ENCODE assay signal across 1 cellular context in genomic region chr17:39679521-39680192, GRCh38.
TF ChIP-seq lines count a peak whose summit lies in the region.

No MANE protein-coding gene starts in this region.

TF ChIP-seq in IMR-90, 13 proteins besides CTCF, POLR2A, EP300 and RAD21:
- TF ChIP-seq RCOR1 (IDR thresholded peaks at IDR 0.05; ENCODE audit: insufficient replicate concordance, low read length), result no peak
- TF ChIP-seq SMC3 (IDR thresholded peaks at IDR 0.05; ENCODE audit: low read depth, low read length), result no peak
- no peak for TF ChIP-seq ELK1 (IDR thresholded peaks at IDR 0.05; ENCODE audit: borderline replicate concordance, low read depth, low read length)
- TF ChIP-seq MXI1 (IDR thresholded peaks at IDR 0.05; ENCODE audit: borderline replicate concordance, low read depth, low read length), result no peak
- no peak for TF ChIP-seq CEBPB (IDR thresholded peaks at IDR 0.05; ENCODE audit: low read depth, low read length)
- no peak for TF ChIP-seq MAFK (IDR thresholded peaks at IDR 0.05; ENCODE audit: low read depth, low read length)
- TF ChIP-seq MAZ (IDR thresholded peaks at IDR 0.05; ENCODE audit: borderline replicate concordance, low read depth, low read length), result no peak
- no peak for TF ChIP-seq CHD1 (IDR thresholded peaks at IDR 0.05; ENCODE audit: low read depth, low read length)
- no peak for TF ChIP-seq RFX5 (IDR thresholded peaks at IDR 0.05; ENCODE audit: low read depth, low read length)
- TF ChIP-seq NFE2L2 (IDR thresholded peaks at IDR 0.05; ENCODE audit: low read depth, low read length), result no peak
- no peak for TF ChIP-seq FOS (IDR thresholded peaks at IDR 0.05; ENCODE audit: low read depth, low read length)
- TF ChIP-seq USF2 (IDR thresholded peaks at IDR 0.05; ENCODE audit: low read depth, low read length), result no peak
- TF ChIP-seq BHLHE40 (IDR thresholded peaks at IDR 0.05; ENCODE audit: low read depth, low read length), result no peak
